ENCODE assay signal across 10 cellular contexts in the genomic region with DNA sequence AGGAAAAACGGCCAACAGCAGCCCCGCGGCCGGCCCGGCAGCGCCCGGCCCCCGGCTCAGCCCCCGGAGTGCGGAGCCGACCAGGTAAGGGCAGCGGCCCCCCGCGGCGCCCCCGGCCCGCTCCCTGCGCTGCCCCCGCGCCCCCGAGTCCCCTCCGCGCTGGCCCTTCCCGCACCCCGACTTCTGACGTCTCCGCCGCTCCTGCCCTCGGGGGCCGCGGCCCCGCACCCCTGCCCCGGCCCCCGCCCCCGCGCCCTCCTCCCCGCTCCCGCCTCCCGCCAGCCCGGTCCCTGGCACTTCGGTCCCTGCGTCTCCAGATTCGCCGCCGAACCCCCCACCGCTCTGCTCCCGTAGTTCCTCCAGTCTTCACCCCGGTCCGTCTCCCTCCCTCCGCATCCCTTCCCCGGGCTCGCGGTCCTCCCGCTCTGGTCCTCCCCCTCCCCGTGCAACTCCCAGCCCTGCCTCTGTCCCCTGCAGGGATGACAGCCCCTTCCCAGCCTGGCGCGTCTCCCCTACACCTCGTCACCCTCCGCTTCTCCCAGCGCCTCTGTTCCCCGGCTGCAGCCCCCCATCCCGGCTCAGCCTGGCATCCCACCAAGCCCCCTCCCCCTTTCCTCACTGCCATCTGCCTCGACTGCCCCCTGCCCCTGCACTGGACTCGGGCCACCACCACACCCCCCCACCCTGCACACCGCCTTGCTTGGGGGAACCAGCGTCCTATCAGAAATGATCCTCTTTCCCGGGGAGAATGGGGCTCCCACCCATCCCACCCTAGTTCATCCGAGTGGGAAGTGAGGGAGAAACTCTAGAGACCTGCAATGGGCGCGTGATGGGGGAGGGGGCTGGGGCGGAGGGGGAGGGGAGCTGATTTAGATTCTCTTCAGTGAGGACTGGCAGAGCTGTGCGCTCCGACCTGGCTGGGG. TPM values are rescaled to one million over a fixed set of nuclear protein-coding genes. Genes with fewer than 3 reads are reported as not detected.
DNase-seq lines count a peak whose midpoint lies in the region; ATAC-seq and TF ChIP-seq lines count a peak whose summit lies in the region.
"Had no signal": no experiment of that assay in that cellular context is flagged by ENCODE, and none has a peak within 500 bp of the region (broad histone marks: within the 10 kb centered on the region; RNA-seq: fewer than 3 reads in every experiment).

No MANE protein-coding gene starts in this region.

- no peak overlapping the region for H3K27ac Mint-ChIP-seq in neural crest cell (ENCODE audit: unreplicated experiment)

- peaks cover 9% of the 10 kb centered on the region for H3K4me1 Mint-ChIP-seq in neural crest cell

- H3K9me3 Mint-ChIP-seq in neural crest cell = no peaks in the 10 kb centered on the region

- TF ChIP-seq CTCF in AG04450 (IDR thresholded peaks at IDR 0.05; ENCODE audit: low read depth, low read length) = no peak
- TF ChIP-seq CTCF in neural crest cell (conservative IDR thresholded peaks at IDR 0.05) = no peak
- TF ChIP-seq CTCF in GM10248 (IDR thresholded peaks at IDR 0.05; ENCODE audit: control extremely low read depth, extremely low read depth, low read depth, missing control alignments) = no peak

- CTCF ChIA-PET in AG04450 (lab: Charles Lee) (interaction anchor here (0.6 to 8.3 kb wide), 13 partner anchors 11 to 683 kb away, joined by 3 to 121 read pairs (median 5); no protein-coding TSS in a partner anchor), GM10248 (lab: Yijun Ruan, JAX) (interaction anchor here (0.6 to 12.1 kb wide), 37 partner anchors 8 to 682 kb away, joined by 3 to 124 read pairs (median 3); no protein-coding TSS in a partner anchor)

- peaks cover 6% of the 10 kb centered on the region for H3K27me3 ChIP-seq in AG04450 (ENCODE audit: control insufficient read depth, insufficient read depth, low read length)
- H3K27me3 ChIP-seq in H7 (ENCODE audit: control insufficient read depth, insufficient read depth, low read length) = peaks cover 10% of the 10 kb centered on the region

- no peaks in the 10 kb centered on the region for H3K36me3 Mint-ChIP-seq in neural crest cell (ENCODE audit: low read depth)

- no peaks in the 10 kb centered on the region for H3K36me3 ChIP-seq in H7 (replicated peaks; ENCODE audit: control insufficient read depth, insufficient read depth, low read length)
- H3K36me3 ChIP-seq: pancreas had no signal

- POLR2A ChIA-PET in AG04450 (lab: Yijun Ruan, JAX) = interaction anchor here (1.7 kb wide), 1 partner anchor 199 kb away, joined by 4 read pairs; no protein-coding TSS in a partner anchor
- POLR2A ChIA-PET in GM10248 (lab: Yijun Ruan, JAX) = no interaction called here

- DNase-seq in AG04450 (ENCODE audit: low read depth, low spot score) (no peak), H7 (peak; percentile 87), neural crest cell (ENCODE audit: low read depth, low spot score) (no peak), GM10248 (ENCODE audit: extremely low spot score) (no peak), iPS-NIHi7 (ENCODE audit: extremely low spot score) (no peak), AML-193 (lab: John Stamatoyannopoulos, UW) (no peak)
- peak; percentile 4 for DNase-seq in effector CD8-positive, alpha-beta T cell (lab: John Stamatoyannopoulos, UW)

- no peaks in the 10 kb centered on the region for H3K9me3 ChIP-seq in AG04450 (ENCODE audit: control insufficient read depth, insufficient read depth, low read length)
- H3K9me3 ChIP-seq: pancreas had no signal

- H3K4me3 ChIP-seq in AG04450 (ENCODE audit: low read depth, low read length) = peak overlapping the region; percentile 56
- peak overlapping the region; percentile 43 for H3K4me3 ChIP-seq in H7 (ENCODE audit: insufficient read depth, low read depth, low read length)

- no peak for ATAC-seq in GM19351 (IDR thresholded peaks at IDR 0.05; ENCODE audit: unreplicated experiment)

- H3K27ac ChIP-seq in AG04450 (ENCODE audit: low read depth, low read length) = no peak overlapping the region
- H3K27ac ChIP-seq: pancreas had no signal

- H3K4me3 Mint-ChIP-seq in neural crest cell = peak overlapping the region; percentile 66

- H3K27me3 Mint-ChIP-seq in neural crest cell (ENCODE audit: low read depth) = peaks cover 74% of the 10 kb centered on the region

RNA-seq across cellular contexts. Expression of gene GRIK4, which starts 0.5 kb away (rescaled TPM):
- polyA plus RNA-seq in AG04450 (2011; rRNA removed) = 0.55 and 0.68 TPM in 2 replicates
- polyA minus RNA-seq in AG04450 (2011; rRNA and poly(A)+ RNA removed) = 0.91 and 1.5 TPM in 2 replicates
- total RNA-seq in H7 (2014; rRNA removed; shearing (Covaris generic)) = 1.0 TPM in 2 replicates
- 0.86 and 0.89 TPM in 2 replicates for total RNA-seq in neural crest cell
- total RNA-seq: pancreas, RPMI7951 had no signal

Comparison
In these comparisons a context has a peak if more than half of its experiments do, and no peak if none do; other contexts are left out.
1. DNase-seq: peak in H7 (single experiment) and effector CD8-positive, alpha-beta T cell (single experiment); none in AG04450 (single experiment), neural crest cell (single experiment), GM10248 (single experiment), iPS-NIHi7 (single experiment) and AML-193 (0 of 2).